In genomic region chr2:152155209-152155608, GRCh38 we compare ENCODE assay signal across 2 cellular contexts.
A peak's percentile ranks its signal among the peaks of the same experiment; 100 is the strongest.
TF ChIP-seq lines count a peak whose summit lies in the region.

No MANE protein-coding gene starts in this region.

TF ChIP-seq in HepG2, 621 proteins besides CTCF, POLR2A, EP300 and RAD21:
- TF ChIP-seq ZNF430 (CRISPR knock-in tag; IDR thresholded peaks at IDR 0.05) (no peak), ZNF776 (CRISPR knock-in tag; IDR thresholded peaks at IDR 0.05) (no peak), FOXA3 (CRISPR knock-in tag; IDR thresholded peaks at IDR 0.05) (0 out of 2 replicates have a peak, but pooled peaks have one; percentile 30), GLMP (CRISPR knock-in tag; IDR thresholded peaks at IDR 0.05; ENCODE audit: borderline replicate concordance) (no peak), KAT8 (CRISPR knock-in tag; IDR thresholded peaks at IDR 0.05) (no peak), HMGA1 (CRISPR knock-in tag; conservative IDR thresholded peaks at IDR 0.05) (no peak), SNAPC5 (CRISPR knock-in tag; IDR thresholded peaks at IDR 0.05; ENCODE audit: borderline replicate concordance) (no peak), STAG1 (CRISPR knock-in tag; IDR thresholded peaks at IDR 0.05) (peak; percentile 28), MAFF (IDR thresholded peaks at IDR 0.05; ENCODE audit: low read depth, low read length) (peak; percentile 49), ZNF589 (CRISPR knock-in tag; conservative IDR thresholded peaks at IDR 0.05) (no peak), SRF (IDR thresholded peaks at IDR 0.05; ENCODE audit: low read depth, low read length) (peak; percentile 52; the same call in 1 of the 2 replicates), ZNF749 (CRISPR knock-in tag; IDR thresholded peaks at IDR 0.05; ENCODE audit: borderline replicate concordance) (no peak), FOXA1 (IDR thresholded peaks at IDR 0.05) (no peak), FOXA1 (CRISPR knock-in tag; IDR thresholded peaks at IDR 0.05) (peak; percentile 46; the same call in 1 of the 2 replicates), ZMYM4 (CRISPR knock-in tag; IDR thresholded peaks at IDR 0.05) (no peak), KAT2B (IDR thresholded peaks at IDR 0.05; ENCODE audit: borderline replicate concordance, low read depth, low read length) (no peak), DZIP1 (CRISPR knock-in tag; IDR thresholded peaks at IDR 0.05) (no peak), MIER3 (CRISPR knock-in tag; IDR thresholded peaks at IDR 0.05; ENCODE audit: borderline replicate concordance) (no peak)

TF ChIP-seq in GM12878, 131 proteins besides CTCF, POLR2A, EP300 and RAD21:
- TF ChIP-seq BACH1 (IDR thresholded peaks at IDR 0.05; ENCODE audit: borderline replicate concordance) = no peak
- TF ChIP-seq PKNOX1 (IDR thresholded peaks at IDR 0.05) = no peak
- TF ChIP-seq BMI1 (IDR thresholded peaks at IDR 0.05; ENCODE audit: borderline replicate concordance) = no peak
- no peak for TF ChIP-seq ZNF207 (IDR thresholded peaks at IDR 0.05; ENCODE audit: borderline replicate concordance)
- TF ChIP-seq ZNF24 (IDR thresholded peaks at IDR 0.05) = no peak
- no peak for TF ChIP-seq FOS (IDR thresholded peaks at IDR 0.05; ENCODE audit: borderline replicate concordance, extremely low read depth, insufficient read length)
- no peak for TF ChIP-seq ATF7 (IDR thresholded peaks at IDR 0.05; ENCODE audit: low read depth)
- no peak for TF ChIP-seq ETV6 (conservative IDR thresholded peaks at IDR 0.05 in 1 of 2, IDR thresholded peaks at IDR 0.05 in 1 of 2; ENCODE audit: borderline replicate concordance in 1 of 2, low read depth in 1 of 2)
- TF ChIP-seq ZNF274 (IDR thresholded peaks at IDR 0.05; ENCODE audit: insufficient read depth, insufficient read length) = no peak
- TF ChIP-seq BHLHE40 (IDR thresholded peaks at IDR 0.05; ENCODE audit: borderline replicate concordance in 1 of 2, low read depth in 2 of 2, low read length in 1 of 2) = no peak
- no peak for TF ChIP-seq CBX5 (IDR thresholded peaks at IDR 0.05; ENCODE audit: low read depth)
- TF ChIP-seq TCF3 (IDR thresholded peaks at IDR 0.05; ENCODE audit: borderline replicate concordance, insufficient read depth, low read depth, low read length) = no peak
- TF ChIP-seq NFYA (IDR thresholded peaks at IDR 0.05; ENCODE audit: borderline replicate concordance, low read depth, low read length) = no peak
- no peak for TF ChIP-seq IKZF1 (conservative IDR thresholded peaks at IDR 0.05)
- TF ChIP-seq HDGF (IDR thresholded peaks at IDR 0.05) = no peak
